8 cellular contexts compared by ENCODE assay signal in the genomic region with DNA sequence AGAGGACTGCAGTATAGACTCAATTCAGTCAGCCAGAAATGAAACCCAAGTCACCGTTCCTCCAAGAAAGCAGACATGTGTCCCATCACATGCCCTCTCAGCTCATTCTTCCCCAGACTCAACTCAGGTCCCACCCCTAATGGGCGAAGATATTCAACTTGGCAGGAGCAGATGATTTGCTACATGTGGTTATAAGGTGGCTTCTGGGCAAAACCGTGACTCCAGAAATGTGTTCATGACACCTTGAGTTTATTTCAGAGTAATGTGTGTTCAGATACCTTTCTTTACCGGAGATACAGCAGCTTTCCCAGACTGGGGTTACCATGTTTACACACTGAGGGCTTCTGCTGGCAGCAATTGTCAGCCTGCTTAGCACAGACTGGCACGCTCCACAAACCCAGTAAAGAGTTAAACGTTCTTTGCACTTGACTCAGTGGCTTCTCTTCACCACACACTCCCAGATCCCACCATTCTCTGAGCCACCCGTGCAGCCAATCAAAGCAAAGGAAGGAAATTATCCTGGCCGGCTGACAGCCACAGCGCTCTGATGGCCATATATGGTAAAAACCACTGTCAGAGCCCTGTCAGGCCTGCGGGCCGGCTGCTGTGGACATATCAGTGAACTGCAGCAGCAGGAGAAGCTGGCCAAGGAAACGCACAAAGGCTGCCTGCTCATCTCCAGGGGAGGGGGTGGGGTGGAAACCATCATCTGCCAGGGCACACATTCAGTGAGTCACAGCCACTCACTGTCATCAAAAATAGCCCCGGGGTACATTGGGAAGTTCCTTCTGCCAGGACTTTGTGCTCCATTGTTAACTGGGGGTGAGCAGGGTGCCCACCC. TPM values are rescaled to one million over a fixed set of nuclear protein-coding genes. Genes with fewer than 3 reads are reported as not detected.
DNase-seq lines count a peak whose midpoint lies in the region; ATAC-seq and TF ChIP-seq lines count a peak whose summit lies in the region.

No MANE protein-coding gene starts in this region.

- H3K36me3 Mint-ChIP-seq in dendritic cell treated with granulocyte-macrophage colony-stimulating factor and Interleukin-4, amounts not matched to agents 40 ng/mL and 50 ng/mL, for 4 days (ENCODE audit: low read depth) = peaks cover 41% of the 10 kb centered on the region

- H3K27me3 Mint-ChIP-seq in dendritic cell treated with granulocyte-macrophage colony-stimulating factor and Interleukin-4, amounts not matched to agents 40 ng/mL and 50 ng/mL, for 4 days = no peaks in the 10 kb centered on the region

- no peaks in the 10 kb centered on the region for H3K9me3 Mint-ChIP-seq in dendritic cell treated with granulocyte-macrophage colony-stimulating factor and Interleukin-4, amounts not matched to agents 40 ng/mL and 50 ng/mL, for 4 days

- CTCF ChIA-PET in BJ (lab: Yijun Ruan, JAX) = interaction anchor here (0.7 to 2.0 kb wide), 7 partner anchors 11 to 1731 kb away, joined by 3 to 9 read pairs (median 3); no protein-coding TSS in a partner anchor

- peaks cover 0 to 20% (median 13%) of the 10 kb centered on the region in 4 donors for H3K4me1 ChIP-seq in liver (ENCODE audit: control insufficient read depth in 4 of 4, insufficient read depth in 4 of 4, low read length in 3 of 4)

- TF ChIP-seq CTCF in BJ (IDR thresholded peaks at IDR 0.05; ENCODE audit: insufficient read depth, low read depth, low read length) = peak; percentile 41; the same call in 1 of the 2 replicates
- TF ChIP-seq CTCF in liver (IDR thresholded peaks at IDR 0.05; ENCODE audit: low read depth, low read length, missing input control) = peak; percentile 64

- peak overlapping the region; percentile 39 to 40 for H3K9ac ChIP-seq in liver (ENCODE audit: low read depth in 1 of 2, low read length in 2 of 2)

- ATAC-seq in HG03460 (IDR thresholded peaks at IDR 0.05; ENCODE audit: unreplicated experiment) = peak; percentile 76

- POLR2A ChIA-PET in BJ (lab: Charles Lee) = interaction anchor here (0.6 to 1.2 kb wide), 5 partner anchors 22 to 1457 kb away, joined by 3 to 14 read pairs (median 4); no protein-coding TSS in a partner anchor

- H3K36me3 ChIP-seq in BJ (ENCODE audit: control insufficient read depth, insufficient read depth, low read length) = peaks cover 2% of the 10 kb centered on the region; the same call in 1 of the 2 replicates
- peaks cover 2 to 6% (median 4%) of the 10 kb centered on the region in 4 donors for H3K36me3 ChIP-seq in liver (ENCODE audit: control insufficient read depth in 4 of 4, insufficient read depth in 3 of 4, low read depth in 1 of 4, low read length in 3 of 4)

- peak overlapping the region; percentile 4; the same call in 1 of the 2 replicates for H3K4me3 ChIP-seq in BJ (ENCODE audit: low read depth, low read length)
- no peak overlapping the region for H3K4me3 ChIP-seq in liver (ENCODE audit: low read depth in 1 of 3, low read length in 3 of 3)

- 22% methylated on average over 13 of the region's 13 CpGs for WGBS in liver

- H3K4me1 Mint-ChIP-seq in dendritic cell treated with granulocyte-macrophage colony-stimulating factor and Interleukin-4, amounts not matched to agents 40 ng/mL and 50 ng/mL, for 4 days (ENCODE audit: low read depth) = peaks cover 83% of the 10 kb centered on the region

- peak; percentile 97 for DNase-seq in BJ (ENCODE audit: low read depth)
- DNase-seq in GM19238 (ENCODE audit: insufficient read length, low spot score) = peak; percentile 28
- DNase-seq in NCI-H526 (lab: John Stamatoyannopoulos, UW) = peak; percentile 75 to 90
- DNase-seq in activated CD4-positive, alpha-beta T cell treated with anti-CD3 and anti-CD28 coated beads, Interleukin-2, amount 50 U/mL, for 1 hour = peak; percentile 56
- DNase-seq in stimulated activated CD4-positive, alpha-beta T cell treated with anti-CD3 and anti-CD28 coated beads, Interleukin-4, amount 100 ng/mL, for 1 hour = peak; percentile 71

- intact Hi-C loops in dendritic cell treated with granulocyte-macrophage colony-stimulating factor and Interleukin-4, amounts not matched to agents 40 ng/mL and 50 ng/mL, for 4 days (cut with micrococcal nuclease) = loop anchor here (2.0 kb wide), 1 partner anchor 39 kb away; a partner anchor contains a TSS

- peak overlapping the region; percentile 95 for H3K27ac Mint-ChIP-seq in dendritic cell treated with granulocyte-macrophage colony-stimulating factor and Interleukin-4, amounts not matched to agents 40 ng/mL and 50 ng/mL, for 4 days

- H3K27me3 ChIP-seq in BJ (ENCODE audit: control insufficient read depth, insufficient read depth, low read length) = no peaks in the 10 kb centered on the region
- H3K27me3 ChIP-seq in liver (ENCODE audit: control insufficient read depth in 4 of 4, insufficient read depth in 4 of 4, low read length in 3 of 4) = no peaks in the 10 kb centered on the region

- peak overlapping the region; percentile 65 for H3K4me3 Mint-ChIP-seq in dendritic cell treated with granulocyte-macrophage colony-stimulating factor and Interleukin-4, amounts not matched to agents 40 ng/mL and 50 ng/mL, for 4 days

- no peaks in the 10 kb centered on the region for H3K9me3 ChIP-seq in liver (ENCODE audit: control insufficient read depth in 4 of 4, low read length in 3 of 4)

- peak overlapping the region; percentile 71 to 78 for H3K27ac ChIP-seq in liver (ENCODE audit: low read depth in 1 of 2, low read length in 2 of 2)

- peak; percentile 62 to 76 for TF ChIP-seq RAD21 in liver (IDR thresholded peaks at IDR 0.05)

TF ChIP-seq in liver, 16 proteins besides CTCF, POLR2A, EP300 and RAD21 (continues in another document):
- TF ChIP-seq FOXA1 (IDR thresholded peaks at IDR 0.05) (peak; percentile 55), HNF4G (IDR thresholded peaks at IDR 0.05) (peak; percentile 47), EGR1 (IDR thresholded peaks at IDR 0.05; ENCODE audit: low read depth in 2 of 2) (no peak), NR2F2 (IDR thresholded peaks at IDR 0.05) (peak; percentile 61), RXRA (IDR thresholded peaks at IDR 0.05) (peak; percentile 55 to 57), TAF1 (conservative IDR thresholded peaks at IDR 0.05) (peak; percentile 44), JUND (IDR thresholded peaks at IDR 0.05) (peak; percentile 89), SP1 (IDR thresholded peaks at IDR 0.05) (peak; percentile 90), FOXA2 (IDR thresholded peaks at IDR 0.05) (peak; percentile 63), GABPA (IDR thresholded peaks at IDR 0.05 in 1 of 2, conservative IDR thresholded peaks at IDR 0.05 in 1 of 2) (no peak), HNF4A (conservative IDR thresholded peaks at IDR 0.05) (peak; percentile 29 to 61)
- TF ChIP-seq, protein P1, sequence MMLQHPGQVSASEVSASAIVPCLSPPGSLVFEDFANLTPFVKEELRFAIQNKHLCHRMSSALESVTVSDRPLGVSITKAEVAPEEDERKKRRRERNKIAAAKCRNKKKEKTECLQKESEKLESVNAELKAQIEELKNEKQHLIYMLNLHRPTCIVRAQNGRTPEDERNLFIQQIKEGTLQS (IDR thresholded peaks at IDR 0.05) = peak; percentile 64
- TF ChIP-seq, protein P2, sequence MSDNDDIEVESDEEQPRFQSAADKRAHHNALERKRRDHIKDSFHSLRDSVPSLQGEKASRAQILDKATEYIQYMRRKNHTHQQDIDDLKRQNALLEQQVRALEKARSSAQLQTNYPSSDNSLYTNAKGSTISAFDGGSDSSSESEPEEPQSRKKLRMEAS (IDR thresholded peaks at IDR 0.05) = no peak
- TF ChIP-seq, protein P3, sequence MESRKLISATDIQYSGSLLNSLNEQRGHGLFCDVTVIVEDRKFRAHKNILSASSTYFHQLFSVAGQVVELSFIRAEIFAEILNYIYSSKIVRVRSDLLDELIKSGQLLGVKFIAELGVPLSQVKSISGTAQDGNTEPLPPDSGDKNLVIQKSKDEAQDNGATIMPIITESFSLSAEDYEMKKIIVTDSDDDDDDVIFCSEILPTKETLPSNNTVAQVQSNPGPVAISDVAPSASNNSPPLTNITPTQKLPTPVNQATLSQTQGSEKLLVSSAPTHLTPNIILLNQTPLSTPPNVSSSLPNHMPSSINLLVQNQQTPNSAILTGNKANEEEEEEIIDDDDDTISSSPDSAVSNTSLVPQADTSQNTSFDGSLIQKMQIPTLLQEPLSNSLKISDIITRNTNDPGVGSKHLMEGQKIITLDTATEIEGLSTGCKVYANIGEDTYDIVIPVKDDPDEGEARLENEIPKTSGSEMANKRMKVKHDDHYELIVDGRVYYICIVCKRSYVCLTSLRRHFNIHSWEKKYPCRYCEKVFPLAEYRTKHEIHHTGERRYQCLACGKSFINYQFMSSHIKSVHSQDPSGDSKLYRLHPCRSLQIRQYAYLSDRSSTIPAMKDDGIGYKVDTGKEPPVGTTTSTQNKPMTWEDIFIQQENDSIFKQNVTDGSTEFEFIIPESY (IDR thresholded peaks at IDR 0.05) = peak; percentile 57
- TF ChIP-seq, protein P4, sequence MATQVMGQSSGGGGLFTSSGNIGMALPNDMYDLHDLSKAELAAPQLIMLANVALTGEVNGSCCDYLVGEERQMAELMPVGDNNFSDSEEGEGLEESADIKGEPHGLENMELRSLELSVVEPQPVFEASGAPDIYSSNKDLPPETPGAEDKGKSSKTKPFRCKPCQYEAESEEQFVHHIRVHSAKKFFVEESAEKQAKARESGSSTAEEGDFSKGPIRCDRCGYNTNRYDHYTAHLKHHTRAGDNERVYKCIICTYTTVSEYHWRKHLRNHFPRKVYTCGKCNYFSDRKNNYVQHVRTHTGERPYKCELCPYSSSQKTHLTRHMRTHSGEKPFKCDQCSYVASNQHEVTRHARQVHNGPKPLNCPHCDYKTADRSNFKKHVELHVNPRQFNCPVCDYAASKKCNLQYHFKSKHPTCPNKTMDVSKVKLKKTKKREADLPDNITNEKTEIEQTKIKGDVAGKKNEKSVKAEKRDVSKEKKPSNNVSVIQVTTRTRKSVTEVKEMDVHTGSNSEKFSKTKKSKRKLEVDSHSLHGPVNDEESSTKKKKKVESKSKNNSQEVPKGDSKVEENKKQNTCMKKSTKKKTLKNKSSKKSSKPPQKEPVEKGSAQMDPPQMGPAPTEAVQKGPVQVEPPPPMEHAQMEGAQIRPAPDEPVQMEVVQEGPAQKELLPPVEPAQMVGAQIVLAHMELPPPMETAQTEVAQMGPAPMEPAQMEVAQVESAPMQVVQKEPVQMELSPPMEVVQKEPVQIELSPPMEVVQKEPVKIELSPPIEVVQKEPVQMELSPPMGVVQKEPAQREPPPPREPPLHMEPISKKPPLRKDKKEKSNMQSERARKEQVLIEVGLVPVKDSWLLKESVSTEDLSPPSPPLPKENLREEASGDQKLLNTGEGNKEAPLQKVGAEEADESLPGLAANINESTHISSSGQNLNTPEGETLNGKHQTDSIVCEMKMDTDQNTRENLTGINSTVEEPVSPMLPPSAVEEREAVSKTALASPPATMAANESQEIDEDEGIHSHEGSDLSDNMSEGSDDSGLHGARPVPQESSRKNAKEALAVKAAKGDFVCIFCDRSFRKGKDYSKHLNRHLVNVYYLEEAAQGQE (IDR thresholded peaks at IDR 0.05) = peak; percentile 74

RNA-seq across cellular contexts. Expression of a gene that starts 39.9 kb away (rescaled TPM):
- polyA plus RNA-seq in BJ (2011; rRNA removed) = 416 and 532 TPM in 2 replicates
- 691 and 787 TPM in 2 replicates for polyA minus RNA-seq in BJ (2011; rRNA and poly(A)+ RNA removed)
- total RNA-seq in liver = 10 to 100 TPM; 45.8 to 58.6 TPM
- polyA plus RNA-seq in liver = 10 to 100 TPM; 23.2 to 38.1 TPM

RNA-seq across cellular contexts. Expression of a gene that starts 57.7 kb away (rescaled TPM):
- 5.2 and 8.1 TPM in 2 replicates for polyA plus RNA-seq in BJ (2011; rRNA removed)
- 3.7 and 4.9 TPM in 2 replicates for polyA minus RNA-seq in BJ (2011; rRNA and poly(A)+ RNA removed)
- total RNA-seq in liver = 1 to 10 TPM; 4.8 to 9.6 TPM
- 1 to 10 TPM; 2.1 to 4.8 TPM for polyA plus RNA-seq in liver

Comparison
In these comparisons a context has a peak if more than half of its experiments do, and no peak if none do; other contexts are left out.
1. DNase-seq: peak in every context shown above with its lines; median percentile 97 in BJ; 82 in NCI-H526; 71 in stimulated activated CD4-positive, alpha-beta T cell treated with anti-CD3 and anti-CD28 coated beads, Interleukin-4, amount 100 ng/mL, for 1 hour; 56 in activated CD4-positive, alpha-beta T cell treated with anti-CD3 and anti-CD28 coated beads, Interleukin-2, amount 50 U/mL, for 1 hour; 28 in GM19238.
2. RNA of a gene that starts 39.9 kb away (polyA plus RNA-seq): 416 to 532 TPM in BJ; 23.2 to 38.1 TPM in liver; every median in the first group is over 10 times any median in the second.